Comparison of ENCODE assay signal across 8 cellular contexts in the genomic region with DNA sequence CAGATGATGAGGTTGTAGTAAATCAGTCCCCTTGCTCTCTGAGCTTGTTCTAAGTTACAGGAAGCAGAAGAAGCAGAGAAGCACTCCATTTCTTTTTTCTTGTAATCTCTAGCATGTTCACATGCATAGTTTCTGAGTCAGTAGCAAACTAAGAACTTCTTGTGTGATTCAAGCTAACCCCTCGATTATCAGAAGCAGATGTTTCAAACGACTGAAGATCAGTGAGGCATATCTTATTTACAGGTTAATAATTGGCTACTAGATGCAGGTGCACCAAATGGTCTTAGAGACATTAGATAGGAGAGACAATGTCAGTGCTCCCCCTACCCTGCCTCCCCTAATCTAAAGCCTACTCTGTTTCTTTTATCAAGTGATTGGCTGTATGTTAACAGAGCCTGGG.
ATAC-seq lines count a peak whose summit lies in the region.

No MANE protein-coding gene starts in this region.

- ATAC-seq in GM18499 (IDR thresholded peaks at IDR 0.05; ENCODE audit: insufficient read depth, unreplicated experiment): peak; percentile 52
- peak; percentile 94 for ATAC-seq in GM18907 (IDR thresholded peaks at IDR 0.05; ENCODE audit: unreplicated experiment)
- ATAC-seq in GM19438 (IDR thresholded peaks at IDR 0.05; ENCODE audit: low read depth, unreplicated experiment): peak; percentile 93
- ATAC-seq in GM21576 (IDR thresholded peaks at IDR 0.05; ENCODE audit: unreplicated experiment): peak; percentile 69
- peak; percentile 92 for ATAC-seq in HG02759 (IDR thresholded peaks at IDR 0.05; ENCODE audit: unreplicated experiment)
- peak; percentile 80 for ATAC-seq in HG03064 (IDR thresholded peaks at IDR 0.05; ENCODE audit: low read depth, unreplicated experiment)
- ATAC-seq in HG03354 (IDR thresholded peaks at IDR 0.05; ENCODE audit: poor library complexity, severe bottlenecking, unreplicated experiment): peak; percentile 91
- peak; percentile 59 for ATAC-seq in HG03575 (IDR thresholded peaks at IDR 0.05; ENCODE audit: extremely low read depth, insufficient number of reproducible peaks, low FRiP score, unreplicated experiment)

Comparison
In these comparisons a context has a peak if more than half of its experiments do, and no peak if none do; other contexts are left out.
1. Peak in every context shown above with its lines: ATAC-seq.